ENCODE assay signal across 17 cellular contexts in the genomic region with DNA sequence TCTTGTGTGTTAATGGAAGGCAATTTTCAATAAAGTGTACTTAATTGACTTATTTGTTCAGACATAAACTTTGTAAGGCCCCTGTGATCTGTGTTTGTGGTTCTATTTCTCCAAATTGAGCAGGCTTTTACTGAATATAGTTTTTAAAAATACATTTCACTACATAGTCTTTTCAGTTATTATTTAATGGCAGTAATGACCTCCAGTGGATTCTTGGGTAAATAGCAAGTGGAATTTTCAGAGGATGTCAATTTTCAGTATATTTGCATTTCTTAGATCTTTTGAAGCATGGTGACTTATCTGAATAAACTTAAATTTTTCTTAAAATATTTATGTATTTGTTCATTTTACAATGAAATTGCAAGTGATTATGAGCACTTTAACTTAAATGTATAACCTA.
DNase-seq lines count a peak whose midpoint lies in the region; ATAC-seq and TF ChIP-seq lines count a peak whose summit lies in the region.
"Had no signal": no experiment of that assay in that cellular context is flagged by ENCODE, and none has a peak within 500 bp of the region (broad histone marks: within the 10 kb centered on the region; RNA-seq: fewer than 3 reads in every experiment).

No MANE protein-coding gene starts in this region.

- POLR2A ChIA-PET in Panc1 (lab: Charles Lee), result no interaction called here

- H3K27ac ChIP-seq in heart right ventricle (no peak overlapping the region), Panc1 (ENCODE audit: low read length) (no peak overlapping the region), caudate nucleus (ENCODE audit: low read depth, low read length) (no peak overlapping the region)
- H3K27ac ChIP-seq: right atrium auricular region, vagina had no signal

- TF ChIP-seq CTCF in heart right ventricle (IDR thresholded peaks at IDR 0.05) (peak in 5 of 9 donors; percentile 8 to 32 (median 11)), Panc1 (IDR thresholded peaks at IDR 0.05) (peak; percentile 9; the same call in 1 of the 2 replicates), fibroblast of mammary gland (conservative IDR thresholded peaks at IDR 0.05; ENCODE audit: control insufficient read depth, insufficient read depth, low read depth, low read length) (no peak)

- CTCF ChIA-PET in Panc1 (lab: Charles Lee), result no interaction called here

- H3K4me1 ChIP-seq in heart right ventricle, result no peaks in the 10 kb centered on the region
- H3K4me1 ChIP-seq in Panc1 (ENCODE audit: control insufficient read depth, insufficient read depth, low read length), result no peaks in the 10 kb centered on the region
- H3K4me1 ChIP-seq: right atrium auricular region, vagina had no signal

- H3K36me3 ChIP-seq in heart right ventricle, result no peaks in the 10 kb centered on the region
- no peaks in the 10 kb centered on the region for H3K36me3 ChIP-seq in Panc1 (ENCODE audit: control insufficient read depth, insufficient read depth, low read length)
- H3K36me3 ChIP-seq: right atrium auricular region, vagina had no signal

- in situ Hi-C loops in Panc1 (cut with HindIII; ENCODE audit: low pct_unique_long_range_greater_than_20kb, low sequenced_read_pairs), result no loop called here

- DNase-seq in heart right ventricle, result no peak
- DNase-seq in left cardiac atrium, result no peak
- no peak for DNase-seq in Panc1 (ENCODE audit: low read depth, low spot score)
- DNase-seq in fibroblast of mammary gland (ENCODE audit: low read depth), result peak; percentile 2
- DNase-seq in COR-L47 (lab: John Stamatoyannopoulos, UW), result no peak
- no peak for DNase-seq in GDM1 (lab: John Stamatoyannopoulos, UW)
- DNase-seq in caudate nucleus (lab: John Stamatoyannopoulos, UW), result no peak
- DNase-seq: CD4-positive, alpha-beta T cell; effector CD4-positive, alpha-beta T cell; head of caudate nucleus; naive B cell; NCI-H1436; stimulated activated CD4-positive, alpha-beta T cell treated with anti-CD3 and anti-CD28 coated beads, Interleukin-4, amount 100 ng/mL, for 24 hours; stimulated activated naive CD4-positive, alpha-beta T cell had no signal

- BruUV-seq in Panc1 (replicated peaks; lab: Mats Ljungman, UMichigan), result no TSS peak

- ATAC-seq in heart right ventricle (no peak), left cardiac atrium (no peak), Panc1 (no peak), HG03469 (IDR thresholded peaks at IDR 0.05; ENCODE audit: unreplicated experiment) (no peak)

- H3K27me3 ChIP-seq in heart right ventricle (no peaks in the 10 kb centered on the region), Panc1 (ENCODE audit: control insufficient read depth, insufficient read depth, low read length) (no peaks in the 10 kb centered on the region)
- H3K27me3 ChIP-seq: right atrium auricular region, vagina had no signal

- no peak overlapping the region for H3K4me3 ChIP-seq in heart right ventricle
- no peak overlapping the region for H3K4me3 ChIP-seq in Panc1 (ENCODE audit: low read depth in 2 of 2, low read length in 2 of 2)
- no peak overlapping the region for H3K4me3 ChIP-seq in fibroblast of mammary gland (ENCODE audit: control insufficient read depth, low read depth, low read length)
- H3K4me3 ChIP-seq: right atrium auricular region, vagina had no signal

- intact Hi-C loops in heart right ventricle (cut with DNase I), result no loop called here
- intact Hi-C loops in left cardiac atrium (cut with DNase I), result no loop called here
- intact Hi-C loops in Panc1 (cut with micrococcal nuclease; ENCODE audit: unreplicated experiment), result no loop called here

- H3K9me3 ChIP-seq in heart right ventricle, result no peaks in the 10 kb centered on the region
- no peaks in the 10 kb centered on the region for H3K9me3 ChIP-seq in Panc1 (ENCODE audit: control insufficient read depth, insufficient read depth, low read depth, low read length)
- H3K9me3 ChIP-seq: right atrium auricular region, vagina had no signal
